7 cellular contexts compared by ENCODE assay signal in the genomic region with DNA sequence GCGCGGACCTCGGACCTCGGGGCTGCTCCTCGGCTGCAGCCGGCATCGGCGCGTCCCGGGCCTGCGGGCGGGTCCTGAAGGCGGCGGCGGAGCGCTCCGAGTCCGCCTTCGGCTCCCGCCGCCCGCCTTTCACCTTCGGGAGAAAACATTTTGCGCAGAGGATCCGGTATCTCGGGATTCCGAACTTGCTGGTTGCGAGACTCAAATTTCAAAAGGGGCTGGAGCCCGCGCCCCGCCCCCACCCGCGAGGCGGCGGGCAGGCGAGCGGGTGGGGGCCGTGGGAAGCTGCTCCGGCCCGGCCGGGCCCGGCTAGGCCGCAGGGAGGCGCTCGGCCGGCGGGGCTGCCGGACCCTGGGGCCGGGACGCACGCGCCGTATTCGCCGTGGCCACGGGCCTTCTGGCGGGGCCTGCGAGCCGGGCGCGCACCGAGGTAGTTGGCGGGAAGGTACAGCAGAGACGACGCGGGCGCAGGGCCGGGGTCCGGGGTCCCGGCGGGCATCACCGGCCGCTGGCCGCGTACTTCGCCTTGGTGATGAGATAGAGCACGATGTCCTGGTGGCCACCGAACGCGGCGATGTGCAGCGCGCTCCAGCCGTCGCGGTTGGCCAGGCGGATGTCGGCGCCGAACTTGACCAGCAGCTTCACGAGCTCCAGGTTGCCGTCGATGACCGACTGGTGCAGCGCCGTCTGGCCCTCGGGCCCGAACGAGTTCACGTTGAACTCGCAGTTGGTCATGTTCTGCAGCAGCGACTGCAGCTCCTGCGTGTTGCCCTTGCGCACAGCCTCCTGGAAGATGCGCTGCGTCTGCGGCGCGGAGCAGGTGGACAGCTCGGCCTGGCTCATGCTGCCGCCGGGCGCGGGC. TPM values are rescaled to one million over a fixed set of nuclear protein-coding genes. Genes with fewer than 3 reads are reported as not detected.
DNase-seq lines count a peak whose midpoint lies in the region; ATAC-seq and TF ChIP-seq lines count a peak whose summit lies in the region.

No MANE protein-coding gene starts in this region.

- peak overlapping the region; percentile 76 for H3K4me3 ChIP-seq in right cardiac atrium (ENCODE audit: low read length)
- peak overlapping the region; percentile 44 to 61 (median 52) for H3K4me3 ChIP-seq in gastrocnemius medialis

- peak overlapping the region; percentile 90 for H3K4me3 Mint-ChIP-seq in activated naive CD4-positive, alpha-beta T cell treated with anti-CD3 and anti-CD28 coated beads, Interleukin-2, amount 50 U/mL, for 24 hours

- no peak overlapping the region for H3K27ac Mint-ChIP-seq in activated naive CD4-positive, alpha-beta T cell treated with anti-CD3 and anti-CD28 coated beads, Interleukin-2, amount 50 U/mL, for 24 hours

- intact Hi-C loops in right cardiac atrium (cut with DNase I) (loop anchor here in 3 of 4 donors (2.0 to 10.0 kb wide), 3 partner anchors 103 to 106 kb away; no protein-coding TSS in a partner anchor), gastrocnemius medialis (cut with DNase I; ENCODE audit: low total_unique reads) (no loop called here)

- no peak for TF ChIP-seq POLR2A in gastrocnemius medialis (IDR thresholded peaks at IDR 0.05)

- no peaks in the 10 kb centered on the region for H3K36me3 Mint-ChIP-seq in activated naive CD4-positive, alpha-beta T cell treated with anti-CD3 and anti-CD28 coated beads, Interleukin-2, amount 50 U/mL, for 24 hours

- H3K9me3 ChIP-seq in right cardiac atrium (ENCODE audit: control insufficient read depth, low read length) (no peaks in the 10 kb centered on the region), gastrocnemius medialis (no peaks in the 10 kb centered on the region)

- no peaks in the 10 kb centered on the region for H3K9me3 Mint-ChIP-seq in activated naive CD4-positive, alpha-beta T cell treated with anti-CD3 and anti-CD28 coated beads, Interleukin-2, amount 50 U/mL, for 24 hours

- no peaks in the 10 kb centered on the region for H3K4me1 ChIP-seq in right cardiac atrium (ENCODE audit: control insufficient read depth, insufficient read depth, low read length)
- peaks cover 20 to 22% of the 10 kb centered on the region in 2 donors for H3K4me1 ChIP-seq in gastrocnemius medialis

- H3K36me3 ChIP-seq in gastrocnemius medialis, result no peaks in the 10 kb centered on the region

- H3K27me3 ChIP-seq in right cardiac atrium (ENCODE audit: control insufficient read depth, insufficient read depth) (no peaks in the 10 kb centered on the region), gastrocnemius medialis (peaks cover 45 to 54% (median 50%) of the 10 kb centered on the region in 3 donors)

- peaks cover 13% of the 10 kb centered on the region for H3K27me3 Mint-ChIP-seq in activated naive CD4-positive, alpha-beta T cell treated with anti-CD3 and anti-CD28 coated beads, Interleukin-2, amount 50 U/mL, for 24 hours

- peak; percentile 41 for DNase-seq in EL
- DNase-seq in NCI-H1105 (lab: John Stamatoyannopoulos, UW), result peak; percentile 31
- DNase-seq in right cardiac atrium, result peak in 2 of 3 donors; percentile 75 to 81
- DNase-seq in gastrocnemius medialis, result no peak
- no peak for DNase-seq in GM19238 (ENCODE audit: insufficient read length, low spot score)

- TF ChIP-seq CTCF in gastrocnemius medialis (IDR thresholded peaks at IDR 0.05 in 4 of 5, conservative IDR thresholded peaks at IDR 0.05 in 1 of 5), result peak in 2 of 5 experiments; percentile 20 to 37

- in situ Hi-C loops in gastrocnemius medialis (cut with MboI; ENCODE audit: low sequenced_read_pairs in 4 of 4), result no loop called here

- H3K27ac ChIP-seq in right cardiac atrium (ENCODE audit: low read length) (peak overlapping the region; percentile 60), gastrocnemius medialis (peak overlapping the region; percentile 27 to 81 (median 78))

- ATAC-seq in GM21528 (IDR thresholded peaks at IDR 0.05; ENCODE audit: low FRiP score, unreplicated experiment) (peak; percentile 18), right cardiac atrium (no peak), gastrocnemius medialis (no peak)

- peaks cover 17% of the 10 kb centered on the region for H3K4me1 Mint-ChIP-seq in activated naive CD4-positive, alpha-beta T cell treated with anti-CD3 and anti-CD28 coated beads, Interleukin-2, amount 50 U/mL, for 24 hours

- WGBS in right cardiac atrium, result under 1% methylated on average over 114 of the region's 114 CpGs

RNA-seq across cellular contexts. Expression of gene NRARP, which starts 0.8 kb away (rescaled TPM):
- 10 to 100 TPM in 1 of 4 donors, 1 to 10 TPM in 3; 4.5 to 14.5 (median 7.9) TPM for total RNA-seq in right cardiac atrium
- 4.2 TPM for polyA plus RNA-seq in right cardiac atrium
- total RNA-seq in gastrocnemius medialis, result 1 to 10 TPM; 1.9 to 5.4 (median 3.4) TPM

RNA-seq across cellular contexts. Expression of gene TOR4A, which starts 23.8 kb away (rescaled TPM):
- total RNA-seq in right cardiac atrium, result 10 to 100 TPM; 10.9 to 17.2 (median 13.1) TPM
- 6.2 TPM for polyA plus RNA-seq in right cardiac atrium
- 1 to 10 TPM; 1.2 to 2.8 (median 1.7) TPM for total RNA-seq in gastrocnemius medialis

RNA-seq across cellular contexts. Expression of gene NELFB, which starts 46.2 kb away (rescaled TPM):
- total RNA-seq in right cardiac atrium, result 10 to 100 TPM; 34.8 to 38.6 (median 37.1) TPM
- 33.8 TPM for polyA plus RNA-seq in right cardiac atrium
- total RNA-seq in gastrocnemius medialis, result 10 to 100 TPM; 21.6 to 61.5 (median 39.4) TPM

RNA-seq across cellular contexts. Expression of gene STPG3, which starts 50.2 kb away (rescaled TPM):
- total RNA-seq in right cardiac atrium, result under 1 TPM in 3 of 4 donors, not detected in 1; 0.31 to 0.46 (median 0.32) TPM
- polyA plus RNA-seq in right cardiac atrium, result 0.23 TPM
- total RNA-seq in gastrocnemius medialis, result not detected

Comparison
In these comparisons a context has a peak if more than half of its experiments do, and no peak if none do; other contexts are left out.
1. DNase-seq: peak in EL (single experiment), NCI-H1105 (single experiment) and right cardiac atrium (2 of 3); none in gastrocnemius medialis (0 of 2) and GM19238 (single experiment).